Comparison of ENCODE assay signal across 15 cellular contexts in genomic region chr4:70842761-70843435, GRCh38. TPM values are rescaled to one million over a fixed set of nuclear protein-coding genes. Genes with fewer than 3 reads are reported as not detected.
DNase-seq lines count a peak whose midpoint lies in the region; ATAC-seq and TF ChIP-seq lines count a peak whose summit lies in the region.
"Had no signal": no experiment of that assay in that cellular context is flagged by ENCODE, and none has a peak within 500 bp of the region (broad histone marks: within the 10 kb centered on the region; RNA-seq: fewer than 3 reads in every experiment).

No MANE protein-coding gene starts in this region.

- no peak overlapping the region for H3K18ac ChIP-seq in H9 (ENCODE audit: insufficient read length, low read depth, low read length)

- no peak overlapping the region for H3K4ac ChIP-seq in H9 (ENCODE audit: low read depth, low read length)

- TF ChIP-seq CTCF in activated CD8-positive, alpha-beta T cell treated with anti-CD3 and anti-CD28 coated beads for 36 hours (IDR thresholded peaks at IDR 0.05): no peak
- TF ChIP-seq CTCF in H9 (conservative IDR thresholded peaks at IDR 0.05) (no peak), A673 (conservative IDR thresholded peaks at IDR 0.05; ENCODE audit: low read depth, low read length) (no peak)

- peak; percentile 42 for ATAC-seq in activated CD8-positive, alpha-beta T cell treated with anti-CD3 and anti-CD28 coated beads for 36 hours
- no peak for ATAC-seq in activated CD8-positive, alpha-beta T cell treated with anti-CD3 and anti-CD28 coated beads, Interleukin-2, amount 10 ng/mL, durations not matched to agents 7 days and 5 days
- ATAC-seq: A549, psoas muscle, T-cell had no signal

- peaks cover 10% of the 10 kb centered on the region for H3K36me3 Mint-ChIP-seq in activated CD8-positive, alpha-beta T cell treated with anti-CD3 and anti-CD28 coated beads for 36 hours (ENCODE audit: low read depth)
- H3K36me3 Mint-ChIP-seq in activated CD8-positive, alpha-beta T cell treated with anti-CD3 and anti-CD28 coated beads, Interleukin-2, amount 10 ng/mL, durations not matched to agents 7 days and 5 days (ENCODE audit: low read depth): peaks cover 7% of the 10 kb centered on the region
- peaks cover 0 to 5% (median 2%) of the 10 kb centered on the region in 3 experiments; a peak in 3 of 7 replicates for H3K36me3 Mint-ChIP-seq in H9 (ENCODE audit: insufficient read depth in 1 of 3, low read depth in 3 of 3)
- peaks cover 8% of the 10 kb centered on the region for H3K36me3 Mint-ChIP-seq in stimulated activated naive CD8-positive, alpha-beta T cell treated with anti-CD3 and anti-CD28 coated beads, Interleukin-15, Interleukin-2, amounts not matched to agents 100 ng/mL and 50 ng/mL, for 24 hours (ENCODE audit: low read depth)
- H3K36me3 Mint-ChIP-seq: T-cell had no signal

- H3K23ac ChIP-seq in H9 (ENCODE audit: insufficient read length, low read depth, low read length): no peak overlapping the region

- H2BK20ac ChIP-seq in H9 (ENCODE audit: low read depth, low read length, poor library complexity, severe bottlenecking): no peak overlapping the region

- no peak overlapping the region for H2AK5ac ChIP-seq in H9 (ENCODE audit: insufficient read length, low read length)

- intact Hi-C loops in activated CD8-positive, alpha-beta T cell treated with anti-CD3 and anti-CD28 coated beads for 36 hours (cut with micrococcal nuclease): loop anchor here (5.0 kb wide), 2 partner anchors 59 to 149 kb away; partner anchors contain the start of genes DCK and MOB1B
- intact Hi-C loops in A673 (cut with micrococcal nuclease; ENCODE audit: unreplicated experiment): no loop called here

- no peak overlapping the region for H4K8ac ChIP-seq in H9 (replicated peaks; ENCODE audit: insufficient read length, low read depth, low read length)

- no peak overlapping the region for H3K9ac ChIP-seq in H9 (ENCODE audit: extremely low read depth, insufficient read length, low read length)

- no peaks in the 10 kb centered on the region for H3K36me3 ChIP-seq in A673 (ENCODE audit: insufficient read depth, low read length, poor library complexity, severe bottlenecking)

- peak overlapping the region; percentile 81 for H3K27ac Mint-ChIP-seq in activated CD8-positive, alpha-beta T cell treated with anti-CD3 and anti-CD28 coated beads for 36 hours
- H3K27ac Mint-ChIP-seq in activated CD8-positive, alpha-beta T cell treated with anti-CD3 and anti-CD28 coated beads, Interleukin-2, amount 10 ng/mL, durations not matched to agents 7 days and 5 days: no peak overlapping the region
- H3K27ac Mint-ChIP-seq in H9: peak overlapping the region in 2 of 3 experiments; percentile 58 to 77; a peak in 2 of 7 replicates
- H3K27ac Mint-ChIP-seq in stimulated activated naive CD8-positive, alpha-beta T cell treated with anti-CD3 and anti-CD28 coated beads, Interleukin-15, Interleukin-2, amounts not matched to agents 100 ng/mL and 50 ng/mL, for 24 hours: peak overlapping the region; percentile 69

- no peak overlapping the region for H3K56ac ChIP-seq in H9 (ENCODE audit: insufficient read length, low read depth, low read length)

- no peak overlapping the region for H2BK5ac ChIP-seq in H9 (ENCODE audit: insufficient read length, low read length)

- peaks cover 11% of the 10 kb centered on the region for H3K79me2 ChIP-seq in H9 (ENCODE audit: insufficient read depth, low read length)

- H3K4me3 ChIP-seq in A673 (ENCODE audit: low read depth, low read length, poor library complexity, severe bottlenecking): no peak overlapping the region
- H3K4me3 ChIP-seq: A549, hepatocyte, psoas muscle had no signal

- no peaks in the 10 kb centered on the region for H3K9me3 ChIP-seq in H9 (ENCODE audit: control insufficient read depth, low read depth, low read length)
- H3K9me3 ChIP-seq in A673 (ENCODE audit: low read depth, low read length, poor library complexity, severe bottlenecking): no peaks in the 10 kb centered on the region
- H3K9me3 ChIP-seq: A549, psoas muscle had no signal

- no peak overlapping the region for H2BK15ac ChIP-seq in H9 (ENCODE audit: low read depth, low read length)

- H3K4me3 Mint-ChIP-seq in activated CD8-positive, alpha-beta T cell treated with anti-CD3 and anti-CD28 coated beads for 36 hours: peak overlapping the region; percentile 19
- H3K4me3 Mint-ChIP-seq in activated CD8-positive, alpha-beta T cell treated with anti-CD3 and anti-CD28 coated beads, Interleukin-2, amount 10 ng/mL, durations not matched to agents 7 days and 5 days: no peak overlapping the region
- no peak overlapping the region for H3K4me3 Mint-ChIP-seq in H9
- peak overlapping the region; percentile 33 for H3K4me3 Mint-ChIP-seq in stimulated activated naive CD8-positive, alpha-beta T cell treated with anti-CD3 and anti-CD28 coated beads, Interleukin-15, Interleukin-2, amounts not matched to agents 100 ng/mL and 50 ng/mL, for 24 hours
- H3K4me3 Mint-ChIP-seq: T-cell had no signal

- no peak overlapping the region for H2BK12ac ChIP-seq in H9 (ENCODE audit: insufficient read length, low read depth, low read length)

- 0 out of 2 replicates have a peak, but pooled peaks cover 3% of the 10 kb centered on the region for H3K4me1 ChIP-seq in H9 (ENCODE audit: insufficient read depth, low read length)
- no peaks in the 10 kb centered on the region for H3K4me1 ChIP-seq in A673 (ENCODE audit: insufficient read depth, low read length, poor library complexity, severe bottlenecking)
- H3K4me1 ChIP-seq: A549, psoas muscle had no signal

- H3K14ac ChIP-seq in H9 (ENCODE audit: insufficient read depth, low read length): no peak overlapping the region

- H3K27me3 ChIP-seq in H9 (ENCODE audit: insufficient read depth, low read length) (no peaks in the 10 kb centered on the region), A673 (replicated peaks; ENCODE audit: insufficient read depth, low read depth, low read length, poor library complexity) (no peaks in the 10 kb centered on the region)
- H3K27me3 ChIP-seq: hepatocyte had no signal

- peaks cover 6% of the 10 kb centered on the region for H3K23me2 ChIP-seq in H9 (ENCODE audit: insufficient read length, low read depth, low read length, poor library complexity, severe bottlenecking)

- no peak overlapping the region for H4K91ac ChIP-seq in H9 (ENCODE audit: insufficient read length, low read depth, low read length)

- peaks cover 36% of the 10 kb centered on the region for H3K4me1 Mint-ChIP-seq in activated CD8-positive, alpha-beta T cell treated with anti-CD3 and anti-CD28 coated beads for 36 hours (ENCODE audit: low read depth)
- H3K4me1 Mint-ChIP-seq in activated CD8-positive, alpha-beta T cell treated with anti-CD3 and anti-CD28 coated beads, Interleukin-2, amount 10 ng/mL, durations not matched to agents 7 days and 5 days (ENCODE audit: low read depth): peaks cover 16% of the 10 kb centered on the region
- peaks cover 11 to 16% of the 10 kb centered on the region in 2 experiments for H3K4me1 Mint-ChIP-seq in H9
- peaks cover 51% of the 10 kb centered on the region for H3K4me1 Mint-ChIP-seq in stimulated activated naive CD8-positive, alpha-beta T cell treated with anti-CD3 and anti-CD28 coated beads, Interleukin-15, Interleukin-2, amounts not matched to agents 100 ng/mL and 50 ng/mL, for 24 hours (ENCODE audit: low read depth)

- H3T11ph ChIP-seq in H9 (ENCODE audit: low read length): no peak overlapping the region

- H3K79me1 ChIP-seq in H9 (ENCODE audit: insufficient read depth, low read depth, low read length, poor library complexity, severe bottlenecking): no peaks in the 10 kb centered on the region

- no peaks in the 10 kb centered on the region for H3K27me3 Mint-ChIP-seq in activated CD8-positive, alpha-beta T cell treated with anti-CD3 and anti-CD28 coated beads for 36 hours
- H3K27me3 Mint-ChIP-seq in activated CD8-positive, alpha-beta T cell treated with anti-CD3 and anti-CD28 coated beads, Interleukin-2, amount 10 ng/mL, durations not matched to agents 7 days and 5 days (ENCODE audit: low read depth): no peaks in the 10 kb centered on the region
- no peaks in the 10 kb centered on the region; the same call in 1 of the 2 replicates for H3K27me3 Mint-ChIP-seq in H9 (ENCODE audit: low read depth)
- H3K27me3 Mint-ChIP-seq in stimulated activated naive CD8-positive, alpha-beta T cell treated with anti-CD3 and anti-CD28 coated beads, Interleukin-15, Interleukin-2, amounts not matched to agents 100 ng/mL and 50 ng/mL, for 24 hours: no peaks in the 10 kb centered on the region
- H3K27me3 Mint-ChIP-seq: T-cell had no signal

- H4K20me1 ChIP-seq in H9 (ENCODE audit: control insufficient read depth, insufficient read depth, insufficient read length): no peaks in the 10 kb centered on the region

- H3K27ac ChIP-seq in H9 (ENCODE audit: insufficient read length, low read depth, low read length): no peak overlapping the region
- H3K27ac ChIP-seq in A673 (ENCODE audit: low read depth, low read length, poor library complexity, severe bottlenecking): no peak overlapping the region
- H3K27ac ChIP-seq: A549, hepatocyte, psoas muscle had no signal

- WGBS in H9 (ENCODE audit: extremely low coverage, insufficient read length, low lambda C conversion rate): no CpG with 5 or more reads among the region's 6 CpGs

- CTCF ChIA-PET in activated CD8-positive, alpha-beta T cell treated with anti-CD3 and anti-CD28 coated beads for 36 hours (lab: Charles Lee): interaction anchor here (0.9 to 1.1 kb wide), 2 partner anchors 59 to 148 kb away, joined by 3 read pairs; partner anchors contain the start of gene MOB1B
- CTCF ChIA-PET in activated CD8-positive, alpha-beta T cell treated with anti-CD3 and anti-CD28 coated beads, Interleukin-2, amount 10 ng/mL, durations not matched to agents 7 days and 5 days (lab: Charles Lee): interaction anchor here (1.0 to 1.5 kb wide), 3 partner anchors 15 to 107 kb away, joined by 3 to 4 read pairs (median 4); partner anchors contain the start of gene MOB1B
- CTCF ChIA-PET in A673 (lab: Charles Lee): no interaction called here

- H3K4me2 ChIP-seq in H9 (ENCODE audit: insufficient read depth, insufficient read length, low read length): no peak overlapping the region
- H3K4me2 ChIP-seq: A549, hepatocyte had no signal

- peak; percentile 28 for DNase-seq in activated CD8-positive, alpha-beta T cell treated with anti-CD3 and anti-CD28 coated beads for 36 hours
- DNase-seq in activated CD8-positive, alpha-beta T cell treated with anti-CD3 and anti-CD28 coated beads, Interleukin-2, amount 10 ng/mL, durations not matched to agents 7 days and 5 days: no peak
- no peak for DNase-seq in H9
- DNase-seq in NCI-H748 treated with DMSO at 0.1 percent for 48 hours (lab: John Stamatoyannopoulos, UW): peak; percentile 18
- no peak for DNase-seq in SW480 (ENCODE audit: low spot score)
- no peak for DNase-seq in A673 (ENCODE audit: low spot score)
- no peak for DNase-seq in NCI-H1092 treated with DMSO at 0.1 percent for 48 hours (lab: John Stamatoyannopoulos, UW)
- DNase-seq: mesenchymal stem cell, NCI-H524, psoas muscle, T-cell, trophoblast cell had no signal

- no TSS peak for BruUV-seq in A673 (replicated peaks; lab: Mats Ljungman, UMichigan)

- no peaks in the 10 kb centered on the region for H3K9me3 Mint-ChIP-seq in activated CD8-positive, alpha-beta T cell treated with anti-CD3 and anti-CD28 coated beads for 36 hours
- H3K9me3 Mint-ChIP-seq in activated CD8-positive, alpha-beta T cell treated with anti-CD3 and anti-CD28 coated beads, Interleukin-2, amount 10 ng/mL, durations not matched to agents 7 days and 5 days (ENCODE audit: insufficient read depth): no peaks in the 10 kb centered on the region
- H3K9me3 Mint-ChIP-seq in H9: no peaks in the 10 kb centered on the region
- H3K9me3 Mint-ChIP-seq in stimulated activated naive CD8-positive, alpha-beta T cell treated with anti-CD3 and anti-CD28 coated beads, Interleukin-15, Interleukin-2, amounts not matched to agents 100 ng/mL and 50 ng/mL, for 24 hours: no peaks in the 10 kb centered on the region
- H3K9me3 Mint-ChIP-seq: T-cell had no signal

- H4K5ac ChIP-seq in H9 (ENCODE audit: insufficient read length, low read depth, low read length): no peak overlapping the region

- POLR2A ChIA-PET in activated CD8-positive, alpha-beta T cell treated with anti-CD3 and anti-CD28 coated beads for 36 hours (lab: Charles Lee): interaction anchor here (1.2 to 1.5 kb wide), 2 partner anchors 59 to 151 kb away, joined by 3 to 4 read pairs; partner anchors contain the start of genes DCK and MOB1B
- POLR2A ChIA-PET in activated CD8-positive, alpha-beta T cell treated with anti-CD3 and anti-CD28 coated beads, Interleukin-2, amount 10 ng/mL, durations not matched to agents 7 days and 5 days (lab: Charles Lee): interaction anchor here (0.7 kb wide), 1 partner anchor 108 kb away, joined by 3 read pairs; no protein-coding TSS in a partner anchor
- POLR2A ChIA-PET in A673 (lab: Charles Lee; ENCODE audit: low non-redundant PET): no interaction called here

- H2AFZ ChIP-seq in H9 (ENCODE audit: low read length): no peak overlapping the region
- H2AFZ ChIP-seq: hepatocyte had no signal

- no peak overlapping the region for H2BK120ac ChIP-seq in H9 (ENCODE audit: low read depth, low read length, poor library complexity, severe bottlenecking)

RNA-seq across cellular contexts. Expression of gene GRSF1, which starts 3.2 kb away (rescaled TPM):
- 100 to 1,000 TPM; 111 to 117 TPM for total RNA-seq in activated CD8-positive, alpha-beta T cell treated with anti-CD3 and anti-CD28 coated beads for 36 hours
- total RNA-seq in activated CD8-positive, alpha-beta T cell treated with anti-CD3 and anti-CD28 coated beads, Interleukin-2, amount 10 ng/mL, durations not matched to agents 7 days and 5 days: 10 to 100 TPM; 67.9 to 69.2 TPM
- total RNA-seq in H9 (2021) (103 and 108 TPM in 2 replicates), A673 (2021) (58.5 and 63.2 TPM in 2 replicates)

RNA-seq across cellular contexts. Expression of gene MOB1B, which starts 59.3 kb away (rescaled TPM):
- 10 to 100 TPM; 14.9 to 19.7 TPM for total RNA-seq in activated CD8-positive, alpha-beta T cell treated with anti-CD3 and anti-CD28 coated beads for 36 hours
- 10 to 100 TPM; 15.3 to 16.4 TPM for total RNA-seq in activated CD8-positive, alpha-beta T cell treated with anti-CD3 and anti-CD28 coated beads, Interleukin-2, amount 10 ng/mL, durations not matched to agents 7 days and 5 days
- total RNA-seq in H9 (2021) (29.5 and 30.3 TPM in 2 replicates), A673 (2021) (17.5 and 21.0 TPM in 2 replicates)

Comparison
In these comparisons a context has a peak if more than half of its experiments do, and no peak if none do; other contexts are left out.
1. DNase-seq: peak in activated CD8-positive, alpha-beta T cell treated with anti-CD3 and anti-CD28 coated beads for 36 hours (single experiment) and NCI-H748 treated with DMSO at 0.1 percent for 48 hours (single experiment); none in activated CD8-positive, alpha-beta T cell treated with anti-CD3 and anti-CD28 coated beads, Interleukin-2, amount 10 ng/mL, durations not matched to agents 7 days and 5 days (single experiment), H9 (single experiment), SW480 (single experiment), A673 (single experiment) and NCI-H1092 treated with DMSO at 0.1 percent for 48 hours (single experiment).
2. H3K4me3 Mint-ChIP-seq: peak in activated CD8-positive, alpha-beta T cell treated with anti-CD3 and anti-CD28 coated beads for 36 hours (single experiment) and stimulated activated naive CD8-positive, alpha-beta T cell treated with anti-CD3 and anti-CD28 coated beads, Interleukin-15, Interleukin-2, amounts not matched to agents 100 ng/mL and 50 ng/mL, for 24 hours (single experiment); none in activated CD8-positive, alpha-beta T cell treated with anti-CD3 and anti-CD28 coated beads, Interleukin-2, amount 10 ng/mL, durations not matched to agents 7 days and 5 days (single experiment) and H9 (0 of 2).